ENCODE assay signal across 17 cellular contexts in the genomic region with DNA sequence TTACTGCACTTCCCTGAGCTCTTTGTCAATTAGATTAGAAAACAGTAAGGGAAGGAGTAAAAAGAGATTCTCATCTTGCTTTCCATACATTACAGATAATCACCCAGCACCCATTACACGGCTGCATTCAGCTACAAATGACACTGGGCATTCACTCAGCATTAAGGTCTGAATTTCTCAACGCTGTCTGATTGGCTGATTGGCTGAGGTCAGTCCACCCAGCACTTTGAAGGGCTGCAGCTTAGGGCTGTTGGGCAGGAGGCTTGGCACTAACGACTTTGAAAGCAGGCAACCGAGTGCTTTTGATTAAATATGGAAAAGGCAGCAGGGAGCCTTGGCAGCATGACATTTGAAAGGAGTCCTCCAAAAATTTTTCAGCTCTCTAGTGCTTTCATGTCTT.
"Had no signal": no experiment of that assay in that cellular context is flagged by ENCODE, and none has a peak within 500 bp of the region (broad histone marks: within the 10 kb centered on the region; RNA-seq: fewer than 3 reads in every experiment).

No MANE protein-coding gene starts in this region.

- H3K4me3 Mint-ChIP-seq: naive thymus-derived CD4-positive, alpha-beta T cell; nephron progenitor cell; stimulated activated naive B cell treated with anti-CD40 and anti-IgM and Interleukin-4, amounts not matched to agents 10 μg/mL and 1 μg/mL and 100 μg/mL, for 72 hours; stimulated activated naive CD8-positive, alpha-beta T cell treated with anti-CD3 and anti-CD28 coated beads, Interleukin-15, amount 100 ng/mL, for 72 hours had no signal

- H3K27me3 Mint-ChIP-seq: stimulated activated naive CD8-positive, alpha-beta T cell treated with anti-CD3 and anti-CD28 coated beads, Interleukin-15, amount 100 ng/mL, for 72 hours had no signal

- DNase-seq: cortex of kidney; dorsolateral prefrontal cortex; effector CD8-positive, alpha-beta T cell; heart left ventricle; hypothalamus; kidney glomerular epithelial cell; mesendoderm; naive thymus-derived CD4-positive, alpha-beta T cell; nephron progenitor cell; stimulated activated CD4-positive, alpha-beta T cell treated with anti-CD3 and anti-CD28 coated beads, Interleukin-2, amount 100 ng/mL, for 24 hours; stimulated activated CD4-positive, alpha-beta T cell treated with anti-CD3 and anti-CD28 coated beads, Interleukin-4, amount 100 ng/mL, for 4 hours; stimulated activated naive B cell treated with anti-CD40 and anti-IgM and Interleukin-4, amounts not matched to agents 10 μg/mL and 1 μg/mL and 100 μg/mL, for 72 hours; stimulated activated naive CD8-positive, alpha-beta T cell treated with anti-CD3 and anti-CD28 coated beads, Interleukin-15, amount 100 ng/mL, for 72 hours; transverse colon had no signal

- H3K9me3 ChIP-seq: neutrophil, thoracic aorta, transverse colon had no signal

- H3K27ac ChIP-seq: dorsolateral prefrontal cortex, heart left ventricle, neutrophil, spleen, thoracic aorta, transverse colon had no signal

- H3K36me3 Mint-ChIP-seq: naive thymus-derived CD4-positive, alpha-beta T cell; stimulated activated naive B cell treated with anti-CD40 and anti-IgM and Interleukin-4, amounts not matched to agents 10 μg/mL and 1 μg/mL and 100 μg/mL, for 72 hours had no signal

- H3K9me3 Mint-ChIP-seq: stimulated activated naive CD8-positive, alpha-beta T cell treated with anti-CD3 and anti-CD28 coated beads, Interleukin-15, amount 100 ng/mL, for 72 hours had no signal

- H3K4me1 Mint-ChIP-seq: stimulated activated naive B cell treated with anti-CD40 and anti-IgM and Interleukin-4, amounts not matched to agents 10 μg/mL and 1 μg/mL and 100 μg/mL, for 72 hours; stimulated activated naive CD8-positive, alpha-beta T cell treated with anti-CD3 and anti-CD28 coated beads, Interleukin-15, amount 100 ng/mL, for 72 hours had no signal

- H3K36me3 ChIP-seq: heart left ventricle, neutrophil, spleen, thoracic aorta, transverse colon had no signal

- H3K4me3 ChIP-seq: dorsolateral prefrontal cortex, heart left ventricle, spleen, thoracic aorta, transverse colon had no signal

- H3K4me1 ChIP-seq: heart left ventricle, spleen, transverse colon had no signal

- H3K27ac Mint-ChIP-seq: naive thymus-derived CD4-positive, alpha-beta T cell; nephron progenitor cell; stimulated activated naive B cell treated with anti-CD40 and anti-IgM and Interleukin-4, amounts not matched to agents 10 μg/mL and 1 μg/mL and 100 μg/mL, for 72 hours; stimulated activated naive CD8-positive, alpha-beta T cell treated with anti-CD3 and anti-CD28 coated beads, Interleukin-15, amount 100 ng/mL, for 72 hours had no signal

- H3K27me3 ChIP-seq: neutrophil, spleen, transverse colon had no signal
